Comparison of ENCODE assay signal across 1 cellular context in genomic region chr3:24133441-24133840, GRCh38.
TF ChIP-seq lines count a peak whose summit lies in the region.

No MANE protein-coding gene starts in this region.

TF ChIP-seq in IMR-90, 13 proteins besides CTCF, POLR2A, EP300 and RAD21 (continued from another document):
- no peak for TF ChIP-seq MAFK (IDR thresholded peaks at IDR 0.05; ENCODE audit: low read depth, low read length)
- TF ChIP-seq CHD1 (IDR thresholded peaks at IDR 0.05; ENCODE audit: low read depth, low read length), result no peak
- no peak for TF ChIP-seq CEBPB (IDR thresholded peaks at IDR 0.05; ENCODE audit: low read depth, low read length)
- TF ChIP-seq MXI1 (IDR thresholded peaks at IDR 0.05; ENCODE audit: borderline replicate concordance, low read depth, low read length), result no peak
- no peak for TF ChIP-seq BHLHE40 (IDR thresholded peaks at IDR 0.05; ENCODE audit: low read depth, low read length)
- no peak for TF ChIP-seq USF2 (IDR thresholded peaks at IDR 0.05; ENCODE audit: low read depth, low read length)
- TF ChIP-seq SMC3 (IDR thresholded peaks at IDR 0.05; ENCODE audit: low read depth, low read length), result no peak
